Comparison of ENCODE assay signal across 11 cellular contexts in genomic region chr21:42389449-42389835, GRCh38. TPM values are rescaled to one million over a fixed set of nuclear protein-coding genes. Genes with fewer than 3 reads are reported as not detected.
DNase-seq lines count a peak whose midpoint lies in the region; ATAC-seq, FAIRE-seq and TF ChIP-seq lines count a peak whose summit lies in the region.
"Had no signal": no experiment of that assay in that cellular context is flagged by ENCODE, and none has a peak within 500 bp of the region (broad histone marks: within the 10 kb centered on the region; RNA-seq: fewer than 3 reads in every experiment).

No MANE protein-coding gene starts in this region.

- no peaks in the 10 kb centered on the region for H3K9me3 ChIP-seq in cardiac muscle cell (ENCODE audit: low read depth)
- no peaks in the 10 kb centered on the region for H3K9me3 ChIP-seq in kidney (ENCODE audit: control insufficient read depth in 1 of 2, low read length in 2 of 2)

- peaks cover 3% of the 10 kb centered on the region for H3K4me1 ChIP-seq in cardiac muscle cell (ENCODE audit: low read depth)
- H3K4me1 ChIP-seq in kidney (ENCODE audit: control insufficient read depth in 1 of 2, insufficient read depth in 1 of 2, low read depth in 1 of 2, low read length in 2 of 2), result peaks cover 0 to 3% of the 10 kb centered on the region in 2 donors

- no peak overlapping the region for H3K4me3 ChIP-seq in cardiac muscle cell
- H3K4me3 ChIP-seq in kidney (ENCODE audit: low read length in 2 of 2), result peak overlapping the region in 1 of 2 donors; percentile 35

- FAIRE-seq in kidney (lab: Jason Lieb, UNC) (no peak), urothelium cell line (lab: Jason Lieb, UNC) (no peak)

- H3K27ac ChIP-seq in cardiac muscle cell (peak overlapping the region; percentile 7), kidney (ENCODE audit: low read depth in 2 of 2, low read length in 2 of 2) (peak overlapping the region; percentile 33 to 41)

- intact Hi-C loops in Right ventricle myocardium inferior (cut with DNase I) (no loop called here), kidney (cut with DNase I) (no loop called here)

- peak overlapping the region in 1 of 2 donors; percentile 29 for H3K9ac ChIP-seq in kidney (ENCODE audit: low read length in 2 of 2)

- no peak for DNase-seq in cardiac muscle cell (ENCODE audit: low read depth in 1 of 2, low spot score in 1 of 2)
- DNase-seq in Right ventricle myocardium inferior (ENCODE audit: missing footprints), result no peak
- peak; percentile 71 for DNase-seq in SHP77 treated with DMSO at 0.1 percent for 48 hours (lab: John Stamatoyannopoulos, UW)
- no peak for DNase-seq in kidney
- DNase-seq in urothelium cell line (ENCODE audit: low spot score), result peak; percentile 25
- no peak for DNase-seq in GM19238 (ENCODE audit: insufficient read length, low spot score)
- DNase-seq in activated effector memory CD4-positive, alpha-beta T cell treated with Interleukin-2 at 50 U/mL for 16 hours, result no peak
- no peak for DNase-seq in NCI-H128 (lab: John Stamatoyannopoulos, UW; ENCODE audit: unreplicated experiment)
- DNase-seq: left ventricle myocardium superior, NCI-H2171 treated with DMSO at 0.1 percent for 48 hours, trophoblast cell had no signal

- no peaks in the 10 kb centered on the region for H3K27me3 ChIP-seq in cardiac muscle cell

- ATAC-seq in Right ventricle myocardium inferior, result no peak

- H3K36me3 ChIP-seq in cardiac muscle cell, result no peaks in the 10 kb centered on the region
- H3K36me3 ChIP-seq in kidney (ENCODE audit: control insufficient read depth in 1 of 2, insufficient read depth in 2 of 2, low read length in 2 of 2), result no peaks in the 10 kb centered on the region

- TF ChIP-seq CTCF in cardiac muscle cell (IDR thresholded peaks at IDR 0.05; ENCODE audit: low read depth, low read length), result no peak
- TF ChIP-seq CTCF in kidney (IDR thresholded peaks at IDR 0.05; ENCODE audit: borderline replicate concordance, extremely low read depth, insufficient read depth), result no peak

RNA-seq across cellular contexts. Expression of gene TMPRSS3, which starts 6.4 kb away (rescaled TPM):
- 0.25 TPM in 1 of 2 replicates, not detected in the other for total RNA-seq in cardiac muscle cell
- polyA plus RNA-seq in cardiac muscle cell, result not detected in 2 replicates
- not detected for total RNA-seq in Right ventricle myocardium inferior
- total RNA-seq in kidney, result 15.4 TPM
- 3.0 TPM for polyA plus RNA-seq in kidney (ENCODE audit: insufficient read depth, low read depth, low replicate concordance)
- total RNA-seq: left ventricle myocardium superior had no signal

RNA-seq across cellular contexts. Expression of gene UBASH3A, which starts 14.3 kb away (rescaled TPM):
- total RNA-seq in cardiac muscle cell (not detected in 2 replicates), Right ventricle myocardium inferior (not detected), kidney (2.7 TPM)
- polyA plus RNA-seq in cardiac muscle cell (not detected in 2 replicates), kidney (ENCODE audit: insufficient read depth, low read depth, low replicate concordance) (not detected)
- total RNA-seq: left ventricle myocardium superior had no signal

RNA-seq across cellular contexts. Expression of gene TFF1, which starts 23.1 kb away (rescaled TPM):
- total RNA-seq in cardiac muscle cell, result not detected in 2 replicates
- not detected in 2 replicates for polyA plus RNA-seq in cardiac muscle cell
- total RNA-seq in Right ventricle myocardium inferior, result not detected
- not detected for total RNA-seq in kidney
- polyA plus RNA-seq in kidney (ENCODE audit: insufficient read depth, low read depth, low replicate concordance), result not detected
- total RNA-seq: left ventricle myocardium superior had no signal

RNA-seq across cellular contexts. Expression of gene TFF2, which starts 38.6 kb away (rescaled TPM):
- total RNA-seq in cardiac muscle cell (not detected in 2 replicates), Right ventricle myocardium inferior (not detected), kidney (not detected)
- polyA plus RNA-seq in cardiac muscle cell (not detected in 2 replicates), kidney (ENCODE audit: insufficient read depth, low read depth, low replicate concordance) (not detected)
- total RNA-seq: left ventricle myocardium superior had no signal

Comparison
In these comparisons a context has a peak if more than half of its experiments do, and no peak if none do; other contexts are left out.
1. DNase-seq: peak in SHP77 treated with DMSO at 0.1 percent for 48 hours (single experiment) and urothelium cell line (single experiment); none in cardiac muscle cell (0 of 2), Right ventricle myocardium inferior (single experiment), kidney (single experiment), GM19238 (single experiment), activated effector memory CD4-positive, alpha-beta T cell treated with Interleukin-2 at 50 U/mL for 16 hours (single experiment) and NCI-H128 (single experiment).
2. RNA of gene TMPRSS3, which starts 6.4 kb away (total RNA-seq): 15.4 TPM in kidney (single experiment); 0.25 TPM in cardiac muscle cell and not detected in Right ventricle myocardium inferior (single experiment); every median in the first group is over 10 times any median in the second.